8 cellular contexts compared by ENCODE assay signal in the genomic region with DNA sequence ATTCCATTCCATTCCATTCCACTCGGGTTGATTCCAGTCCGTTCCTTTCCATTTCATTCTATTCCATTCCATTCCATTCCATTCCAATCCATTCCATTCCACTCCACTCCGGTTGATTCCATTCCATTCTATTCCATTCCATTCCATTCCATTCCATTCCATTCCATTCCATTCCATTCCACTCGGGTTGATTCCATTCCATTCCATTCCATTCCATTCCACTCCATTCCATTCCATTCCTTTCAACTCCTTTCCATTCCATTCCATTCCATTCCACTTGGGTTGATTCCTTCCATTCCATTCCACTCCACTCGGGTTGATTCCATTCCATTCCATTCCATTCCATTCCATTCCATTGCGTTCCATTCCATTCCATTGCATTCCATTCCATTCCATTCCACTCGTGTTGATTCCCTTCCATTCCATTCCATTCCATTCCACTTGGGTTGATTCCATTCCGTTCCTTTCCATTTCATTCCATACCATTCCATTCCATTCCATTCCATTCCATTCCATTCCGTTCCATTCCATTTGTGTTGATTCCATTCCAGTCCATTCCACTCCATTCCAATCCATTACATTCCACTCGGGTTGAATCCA.
DNase-seq lines count a peak whose midpoint lies in the region; ATAC-seq and TF ChIP-seq lines count a peak whose summit lies in the region.
"Not testable (repeated sequence)": the region's sequence is repeated elsewhere in the genome, so short reads cannot be mapped to it uniquely, and the experiment has no call there.

No MANE protein-coding gene starts in this region.

- not testable (repeated sequence) for H3K9ac ChIP-seq in BLaER1, neural progenitor cell

- H4K20me1 ChIP-seq in BLaER1; neural progenitor cell (ENCODE audit: low read depth): not testable (repeated sequence)

- H3K27me3 Mint-ChIP-seq in T-helper 17 cell: not testable (repeated sequence)
- H3K27me3 Mint-ChIP-seq in neural progenitor cell (ENCODE audit: insufficient read depth, low read depth): peaks cover 40% of the 10 kb centered on the region

- H3K9me3 ChIP-seq in BLaER1: peaks cover 94% of the 10 kb centered on the region
- peaks cover 28% of the 10 kb centered on the region for H3K9me3 ChIP-seq in T-helper 17 cell (ENCODE audit: control insufficient read depth, low read length, poor library complexity, severe bottlenecking)
- H3K9me3 ChIP-seq in gastroesophageal sphincter: peaks cover 0 to 61% (median 0%) of the 10 kb centered on the region in 3 donors
- peaks cover 46% of the 10 kb centered on the region for H3K9me3 ChIP-seq in neural progenitor cell (ENCODE audit: low read depth)

- H3K79me2 ChIP-seq in neural progenitor cell (ENCODE audit: low read depth): not testable (repeated sequence)

- not testable (repeated sequence) for H3F3A ChIP-seq in neural progenitor cell (ENCODE audit: low read depth)

- H3K27ac Mint-ChIP-seq in T-helper 17 cell, neural progenitor cell: not testable (repeated sequence)

- H3K36me3 Mint-ChIP-seq in T-helper 17 cell (ENCODE audit: low read depth) (peaks cover 14% of the 10 kb centered on the region), neural progenitor cell (peaks cover 28% of the 10 kb centered on the region)

- not testable (repeated sequence) for H2AFZ ChIP-seq in neural progenitor cell (replicated peaks)

- WGBS in gastroesophageal sphincter (ENCODE audit: low coverage in 1 of 2), 2 donors: 44 to 45% methylated on average over 10 of the region's 10 CpGs

- not testable (repeated sequence) for DNase-seq in T-helper 17 cell; neural progenitor cell (ENCODE audit: low spot score)

- ATAC-seq in GM18907 (IDR thresholded peaks at IDR 0.05; ENCODE audit: unreplicated experiment) (peak; percentile 43), GM21526 (IDR thresholded peaks at IDR 0.05; ENCODE audit: low FRiP score, unreplicated experiment) (peak; percentile 35), HG02840 (IDR thresholded peaks at IDR 0.05; ENCODE audit: low FRiP score, unreplicated experiment) (peak; percentile 40), HG03280 (IDR thresholded peaks at IDR 0.05; ENCODE audit: unreplicated experiment) (peak; percentile 36), T-helper 17 cell (peak; percentile 46), gastroesophageal sphincter (peak; percentile 41)

- TF ChIP-seq POLR2A in gastroesophageal sphincter (IDR thresholded peaks at IDR 0.05): not testable (repeated sequence)

- H3K4me3 ChIP-seq in BLaER1: peak overlapping the region; percentile 0; the same call in 1 of the 2 replicates
- H3K4me3 ChIP-seq in gastroesophageal sphincter: not testable (repeated sequence)
- peak overlapping the region; percentile 15 for H3K4me3 ChIP-seq in neural progenitor cell

- H3K36me3 ChIP-seq in BLaER1, gastroesophageal sphincter, neural progenitor cell: not testable (repeated sequence)

- H3K4me1 ChIP-seq in BLaER1, gastroesophageal sphincter, neural progenitor cell: not testable (repeated sequence)

- peaks cover 81% of the 10 kb centered on the region for H3K9me3 Mint-ChIP-seq in neural progenitor cell

- H3K27ac ChIP-seq in BLaER1, gastroesophageal sphincter, neural progenitor cell: not testable (repeated sequence)

- H3K4me2 ChIP-seq in BLaER1, neural progenitor cell: not testable (repeated sequence)

- H3K27me3 ChIP-seq in BLaER1, gastroesophageal sphincter, neural progenitor cell: not testable (repeated sequence)

- TF ChIP-seq CTCF in gastroesophageal sphincter (IDR thresholded peaks at IDR 0.05); neural progenitor cell (IDR thresholded peaks at IDR 0.05): not testable (repeated sequence)

- not testable (repeated sequence) for H3K4me1 Mint-ChIP-seq in T-helper 17 cell, neural progenitor cell

- not testable (repeated sequence) for H3K4me3 Mint-ChIP-seq in T-helper 17 cell, neural progenitor cell

- TF ChIP-seq EP300 in gastroesophageal sphincter (IDR thresholded peaks at IDR 0.05): not testable (repeated sequence)
